Comparison of ENCODE assay signal across 1 cellular context in the genomic region with DNA sequence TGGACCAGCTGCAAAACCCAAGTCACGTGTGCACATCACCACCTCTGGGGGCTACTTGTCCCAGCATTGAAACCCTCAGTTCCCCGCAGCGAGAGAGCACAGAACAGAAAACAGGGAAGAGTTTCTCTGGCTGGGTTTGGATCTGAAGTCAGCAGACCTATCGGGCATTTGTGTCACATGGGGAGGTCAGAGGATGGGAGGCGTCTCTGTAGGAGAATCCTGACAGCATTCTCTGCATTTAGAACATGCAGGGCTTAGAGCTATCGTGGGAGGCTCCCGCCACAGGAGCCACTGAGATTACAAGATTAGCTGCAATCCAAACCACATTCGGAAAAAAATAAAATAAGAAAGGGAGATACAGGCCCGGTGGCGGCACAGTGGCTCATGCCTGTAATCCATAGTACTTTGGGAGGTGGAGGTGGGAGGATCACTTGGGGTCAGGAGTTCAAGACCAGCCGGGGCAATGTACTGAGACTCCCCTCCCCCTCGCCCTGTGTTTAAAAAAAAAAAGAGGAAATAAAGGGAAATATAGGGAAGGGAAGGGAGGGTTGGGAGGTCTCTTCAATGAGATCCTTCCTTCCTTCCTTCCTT.
TF ChIP-seq lines count a peak whose summit lies in the region.

No MANE protein-coding gene starts in this region.

TF ChIP-seq in HepG2, 621 proteins besides CTCF, POLR2A, EP300 and RAD21:
- TF ChIP-seq, protein P1, sequence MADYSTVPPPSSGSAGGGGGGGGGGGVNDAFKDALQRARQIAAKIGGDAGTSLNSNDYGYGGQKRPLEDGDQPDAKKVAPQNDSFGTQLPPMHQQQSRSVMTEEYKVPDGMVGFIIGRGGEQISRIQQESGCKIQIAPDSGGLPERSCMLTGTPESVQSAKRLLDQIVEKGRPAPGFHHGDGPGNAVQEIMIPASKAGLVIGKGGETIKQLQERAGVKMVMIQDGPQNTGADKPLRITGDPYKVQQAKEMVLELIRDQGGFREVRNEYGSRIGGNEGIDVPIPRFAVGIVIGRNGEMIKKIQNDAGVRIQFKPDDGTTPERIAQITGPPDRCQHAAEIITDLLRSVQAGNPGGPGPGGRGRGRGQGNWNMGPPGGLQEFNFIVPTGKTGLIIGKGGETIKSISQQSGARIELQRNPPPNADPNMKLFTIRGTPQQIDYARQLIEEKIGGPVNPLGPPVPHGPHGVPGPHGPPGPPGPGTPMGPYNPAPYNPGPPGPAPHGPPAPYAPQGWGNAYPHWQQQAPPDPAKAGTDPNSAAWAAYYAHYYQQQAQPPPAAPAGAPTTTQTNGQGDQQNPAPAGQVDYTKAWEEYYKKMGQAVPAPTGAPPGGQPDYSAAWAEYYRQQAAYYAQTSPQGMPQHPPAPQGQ (CRISPR knock-in tag; IDR thresholded peaks at IDR 0.05; ENCODE audit: borderline replicate concordance) = no peak
- TF ChIP-seq, protein P2, sequence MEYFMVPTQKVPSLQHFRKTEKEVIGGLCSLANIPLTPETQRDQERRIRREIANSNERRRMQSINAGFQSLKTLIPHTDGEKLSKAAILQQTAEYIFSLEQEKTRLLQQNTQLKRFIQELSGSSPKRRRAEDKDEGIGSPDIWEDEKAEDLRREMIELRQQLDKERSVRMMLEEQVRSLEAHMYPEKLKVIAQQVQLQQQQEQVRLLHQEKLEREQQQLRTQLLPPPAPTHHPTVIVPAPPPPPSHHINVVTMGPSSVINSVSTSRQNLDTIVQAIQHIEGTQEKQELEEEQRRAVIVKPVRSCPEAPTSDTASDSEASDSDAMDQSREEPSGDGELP (IDR thresholded peaks at IDR 0.05; ENCODE audit: borderline replicate concordance, low read depth) = no peak
- no peak for TF ChIP-seq DMAP1 (CRISPR knock-in tag; IDR thresholded peaks at IDR 0.05)
- TF ChIP-seq ZNF781 (CRISPR knock-in tag; IDR thresholded peaks at IDR 0.05; ENCODE audit: borderline replicate concordance, not compliant biosample characterization) = no peak
- TF ChIP-seq ZFP36L2 (CRISPR knock-in tag; IDR thresholded peaks at IDR 0.05) = no peak
- TF ChIP-seq JUNB (CRISPR knock-in tag; IDR thresholded peaks at IDR 0.05; ENCODE audit: borderline replicate concordance) = no peak
- TF ChIP-seq ZZZ3 (CRISPR knock-in tag; IDR thresholded peaks at IDR 0.05; ENCODE audit: borderline replicate concordance) = no peak
- TF ChIP-seq U2AF2 (IDR thresholded peaks at IDR 0.05; ENCODE audit: low read depth, low read length) = no peak
- no peak for TF ChIP-seq ZNF567 (CRISPR knock-in tag; IDR thresholded peaks at IDR 0.05; ENCODE audit: borderline replicate concordance)
- TF ChIP-seq FLYWCH1 (CRISPR knock-in tag; IDR thresholded peaks at IDR 0.05) = no peak
- no peak for TF ChIP-seq ZNF772 (CRISPR knock-in tag; IDR thresholded peaks at IDR 0.05)
- TF ChIP-seq ZFX (CRISPR knock-in tag; IDR thresholded peaks at IDR 0.05; ENCODE audit: low read depth) = no peak
- TF ChIP-seq TGIF2 (CRISPR knock-in tag; IDR thresholded peaks at IDR 0.05) = no peak
- no peak for TF ChIP-seq ZNF441 (CRISPR knock-in tag; IDR thresholded peaks at IDR 0.05; ENCODE audit: borderline replicate concordance)
- TF ChIP-seq TBX3 (IDR thresholded peaks at IDR 0.05; ENCODE audit: borderline replicate concordance) = no peak
- TF ChIP-seq, protein P3, sequence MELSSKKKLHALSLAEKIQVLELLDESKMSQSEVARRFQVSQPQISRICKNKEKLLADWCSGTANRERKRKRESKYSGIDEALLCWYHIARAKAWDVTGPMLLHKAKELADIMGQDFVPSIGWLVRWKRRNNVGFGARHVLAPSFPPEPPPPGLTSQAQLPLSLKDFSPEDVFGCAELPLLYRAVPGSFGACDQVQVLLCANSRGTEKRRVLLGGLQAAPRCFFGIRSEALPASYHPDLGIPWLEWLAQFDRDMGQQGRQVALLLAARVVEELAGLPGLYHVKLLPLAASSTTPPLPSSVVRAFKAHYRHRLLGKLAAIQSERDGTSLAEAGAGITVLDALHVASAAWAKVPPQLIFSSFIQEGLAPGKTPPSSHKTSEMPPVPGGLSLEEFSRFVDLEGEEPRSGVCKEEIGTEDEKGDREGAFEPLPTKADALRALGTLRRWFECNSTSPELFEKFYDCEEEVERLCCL (CRISPR knock-in tag; IDR thresholded peaks at IDR 0.05; ENCODE audit: borderline replicate concordance) = no peak
- TF ChIP-seq, protein P4, sequence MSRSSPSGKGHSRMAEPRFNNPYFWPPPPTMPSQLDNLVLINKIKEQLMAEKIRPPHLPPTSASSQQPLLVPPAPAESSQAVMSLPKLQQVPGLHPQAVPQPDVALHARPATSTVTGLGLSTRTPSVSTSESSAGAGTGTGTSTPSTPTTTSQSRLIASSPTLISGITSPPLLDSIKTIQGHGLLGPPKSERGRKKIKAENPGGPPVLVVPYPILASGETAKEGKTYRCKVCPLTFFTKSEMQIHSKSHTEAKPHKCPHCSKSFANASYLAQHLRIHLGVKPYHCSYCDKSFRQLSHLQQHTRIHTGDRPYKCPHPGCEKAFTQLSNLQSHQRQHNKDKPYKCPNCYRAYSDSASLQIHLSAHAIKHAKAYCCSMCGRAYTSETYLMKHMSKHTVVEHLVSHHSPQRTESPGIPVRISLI (CRISPR knock-in tag; IDR thresholded peaks at IDR 0.05; ENCODE audit: borderline replicate concordance) = no peak
- TF ChIP-seq ZMYM4 (CRISPR knock-in tag; IDR thresholded peaks at IDR 0.05) = no peak
- TF ChIP-seq ZNF468 (CRISPR knock-in tag; IDR thresholded peaks at IDR 0.05) = no peak
